13 cellular contexts compared by ENCODE assay signal in the genomic region with DNA sequence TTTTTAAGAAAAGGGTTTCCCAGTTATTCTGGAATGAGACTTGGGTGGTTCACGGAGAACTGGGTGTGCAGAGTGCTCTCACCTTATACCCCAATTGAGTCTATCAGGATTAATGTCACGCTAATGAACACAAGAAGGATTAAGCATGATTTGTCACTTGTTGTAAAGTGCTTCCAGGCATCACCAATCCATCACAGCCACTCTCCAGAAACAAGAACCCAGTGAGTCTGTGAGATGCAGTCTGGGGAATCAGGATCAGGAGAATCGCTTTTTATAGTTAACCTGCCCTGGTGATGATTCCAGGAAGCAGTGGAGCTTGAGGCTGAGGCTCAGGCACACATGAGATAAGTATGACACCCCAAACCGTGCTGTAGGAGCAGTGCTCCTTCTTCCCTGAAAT.
"Had no signal": no experiment of that assay in that cellular context is flagged by ENCODE, and none has a peak within 500 bp of the region (broad histone marks: within the 10 kb centered on the region; RNA-seq: fewer than 3 reads in every experiment).

No MANE protein-coding gene starts in this region.

- H3K36me3 Mint-ChIP-seq: stimulated activated memory B cell treated with anti-CD40 and anti-IgM and Interleukin-4, amounts not matched to agents 10 μg/mL and 1 μg/mL and 100 μg/mL, for 72 hours had no signal

- H3K27ac Mint-ChIP-seq: stimulated activated memory B cell treated with anti-CD40 and anti-IgM and Interleukin-4, amounts not matched to agents 10 μg/mL and 1 μg/mL and 100 μg/mL, for 72 hours had no signal

- H3K4me3 ChIP-seq: smooth muscle cell, tibial nerve had no signal

- H3K27ac ChIP-seq: neutrophil, tibial nerve, VCaP had no signal

- H3K4me1 Mint-ChIP-seq: stimulated activated memory B cell treated with anti-CD40 and anti-IgM and Interleukin-4, amounts not matched to agents 10 μg/mL and 1 μg/mL and 100 μg/mL, for 72 hours had no signal

- ATAC-seq: left ventricle myocardium superior; right cardiac atrium; stimulated activated memory B cell treated with anti-CD40 and anti-IgM and Interleukin-4, amounts not matched to agents 10 μg/mL and 1 μg/mL and 100 μg/mL, for 72 hours had no signal

- H3K36me3 ChIP-seq: neutrophil, tibial nerve had no signal

- H3K9me3 ChIP-seq: neutrophil, tibial nerve had no signal

- H3K9me3 Mint-ChIP-seq: stimulated activated memory B cell treated with anti-CD40 and anti-IgM and Interleukin-4, amounts not matched to agents 10 μg/mL and 1 μg/mL and 100 μg/mL, for 72 hours had no signal

- H3K4me3 Mint-ChIP-seq: stimulated activated memory B cell treated with anti-CD40 and anti-IgM and Interleukin-4, amounts not matched to agents 10 μg/mL and 1 μg/mL and 100 μg/mL, for 72 hours had no signal

- DNase-seq: activated CD4-positive, alpha-beta T cell treated with anti-CD3 and anti-CD28 coated beads for 4 hours; activated gamma-delta T cell treated with Interleukin-2 at 50 U/mL for 16 hours; effector CD4-positive, alpha-beta T cell; foreskin melanocyte; left ventricle myocardium superior; mesenchymal stem cell; right cardiac atrium; T-helper 9 cell had no signal

- H3K27me3 ChIP-seq: neutrophil, tibial nerve had no signal
